Comparison of ENCODE assay signal across 22 cellular contexts in genomic region chr15:45425135-45425534, GRCh38. TPM values are rescaled to one million over a fixed set of nuclear protein-coding genes. Genes with fewer than 3 reads are reported as not detected.
DNase-seq lines count a peak whose midpoint lies in the region; ATAC-seq, FAIRE-seq and TF ChIP-seq lines count a peak whose summit lies in the region.
"Had no signal": no experiment of that assay in that cellular context is flagged by ENCODE, and none has a peak within 500 bp of the region (broad histone marks: within the 10 kb centered on the region; RNA-seq: fewer than 3 reads in every experiment).

No MANE protein-coding gene starts in this region.

- no peaks in the 10 kb centered on the region for H4K20me1 ChIP-seq in endothelial cell of umbilical vein (replicated peaks; ENCODE audit: control insufficient read depth, extremely low read depth, insufficient read depth, low read length)

- H3K27ac Mint-ChIP-seq in stimulated activated naive CD8-positive, alpha-beta T cell treated with anti-CD3 and anti-CD28 coated beads, Interleukin-15, amount 100 ng/mL, for 72 hours = no peak overlapping the region

- no peak overlapping the region for H2AFZ ChIP-seq in endothelial cell of umbilical vein (ENCODE audit: low read depth, low read length)

- H3K4me1 Mint-ChIP-seq in stimulated activated naive CD8-positive, alpha-beta T cell treated with anti-CD3 and anti-CD28 coated beads, Interleukin-15, amount 100 ng/mL, for 72 hours = peaks cover 3% of the 10 kb centered on the region
- H3K4me1 Mint-ChIP-seq: neural crest cell had no signal

- dilution Hi-C loops in endothelial cell of umbilical vein (cut with MboI; ENCODE audit: extremely low pct_ligation_motif_present, low sequenced_read_pairs) = no loop called here

- TF ChIP-seq CTCF in endothelial cell of umbilical vein (IDR thresholded peaks at IDR 0.05; ENCODE audit: extremely low read depth in 1 of 2, insufficient read depth in 1 of 2, low read depth in 1 of 2, low read length in 2 of 2) = no peak

- H3K9me3 ChIP-seq in endothelial cell of umbilical vein (replicated peaks; ENCODE audit: control insufficient read depth, insufficient read depth, low read length) = no peaks in the 10 kb centered on the region
- H3K9me3 ChIP-seq: adrenal gland, BLaER1, prostate gland, testis had no signal

- no peak overlapping the region for H3K27ac ChIP-seq in endothelial cell of umbilical vein (ENCODE audit: insufficient read depth, low read depth, low read length)
- H3K27ac ChIP-seq: adrenal gland, BLaER1, prostate gland, testis had no signal

- intact Hi-C loops in endothelial cell of umbilical vein (cut with micrococcal nuclease) = no loop called here

- no peak overlapping the region for H3K4me3 ChIP-seq in endothelial cell of umbilical vein (replicated peaks in 1 of 3; ENCODE audit: insufficient read depth in 1 of 3, low read depth in 1 of 3, low read length in 3 of 3)
- H3K4me3 ChIP-seq: adrenal gland, BLaER1, prostate gland, testis had no signal

- no peaks in the 10 kb centered on the region for H3K4me1 ChIP-seq in endothelial cell of umbilical vein (ENCODE audit: control insufficient read depth, extremely low read depth, insufficient read depth, low read length)
- H3K4me1 ChIP-seq: prostate gland, testis had no signal

- no peaks in the 10 kb centered on the region for H3K27me3 ChIP-seq in endothelial cell of umbilical vein (ENCODE audit: control insufficient read depth in 2 of 2, insufficient read depth in 2 of 2, low read length in 2 of 2)
- H3K27me3 ChIP-seq: adrenal gland, BLaER1, testis had no signal

- no peak overlapping the region for H3K4me3 Mint-ChIP-seq in stimulated activated naive CD8-positive, alpha-beta T cell treated with anti-CD3 and anti-CD28 coated beads, Interleukin-15, amount 100 ng/mL, for 72 hours
- H3K4me3 Mint-ChIP-seq: neural crest cell had no signal

- H3K9me1 ChIP-seq in endothelial cell of umbilical vein (replicated peaks; ENCODE audit: control insufficient read depth, extremely low read depth, insufficient read depth, low read length) = no peaks in the 10 kb centered on the region

- no peak overlapping the region for H3K4me2 ChIP-seq in endothelial cell of umbilical vein (ENCODE audit: insufficient read depth, low read length)
- H3K4me2 ChIP-seq: BLaER1 had no signal

- H3K9ac ChIP-seq in endothelial cell of umbilical vein (replicated peaks; ENCODE audit: extremely low read depth, insufficient read depth, low read length) = no peak overlapping the region
- H3K9ac ChIP-seq: BLaER1 had no signal

- peaks cover 4% of the 10 kb centered on the region for H3K27me3 Mint-ChIP-seq in stimulated activated naive CD8-positive, alpha-beta T cell treated with anti-CD3 and anti-CD28 coated beads, Interleukin-15, amount 100 ng/mL, for 72 hours

- TF ChIP-seq POLR2A in endothelial cell of umbilical vein (IDR thresholded peaks at IDR 0.05; ENCODE audit: low read depth, low read length) = no peak

- H3K36me3 ChIP-seq in endothelial cell of umbilical vein (ENCODE audit: control insufficient read depth in 2 of 2, extremely low read depth in 1 of 2, insufficient read depth in 2 of 2, low read length in 2 of 2) = peaks cover 2 to 6% of the 10 kb centered on the region in 2 experiments
- H3K36me3 ChIP-seq: prostate gland had no signal

- H3K9me3 Mint-ChIP-seq in stimulated activated naive CD8-positive, alpha-beta T cell treated with anti-CD3 and anti-CD28 coated beads, Interleukin-15, amount 100 ng/mL, for 72 hours = no peaks in the 10 kb centered on the region
- H3K9me3 Mint-ChIP-seq: neural crest cell had no signal

- peak; percentile 21 for DNase-seq in GM03348 (ENCODE audit: low spot score)
- DNase-seq in RCC 7860 (ENCODE audit: low spot score) = peak; percentile 54
- DNase-seq in endothelial cell of umbilical vein (ENCODE audit: low read depth, low spot score) = peak; percentile 19
- DNase-seq in renal cortical epithelial cell (ENCODE audit: low read depth) = peak; percentile 83
- DNase-seq in stimulated activated naive CD8-positive, alpha-beta T cell treated with anti-CD3 and anti-CD28 coated beads, Interleukin-15, amount 100 ng/mL, for 72 hours = no peak
- no peak for DNase-seq in NCI-H345 treated with DMSO at 0.1 percent for 48 hours (lab: John Stamatoyannopoulos, UW; ENCODE audit: unreplicated experiment)
- no peak for DNase-seq in NCI-H1417 treated with DMSO at 0.1 percent for 48 hours (lab: John Stamatoyannopoulos, UW)
- DNase-seq: activated CD4-positive, alpha-beta T cell treated with anti-CD3 and anti-CD28 coated beads for 1 hour; adrenal gland; cerebellar nuclear complex; DMS 273 treated with DMSO at 0.1 percent for 48 hours; effector memory CD4-positive, alpha-beta T cell; hypothalamus; midbrain; NCI-H2029 treated with DMSO at 0.1 percent for 48 hours; NCI-H510A treated with DMSO at 0.1 percent for 48 hours; SIG-M5; testis had no signal

- no TSS peak for BruUV-seq in endothelial cell of umbilical vein (replicated peaks; lab: Mats Ljungman, UMichigan)

- CTCF ChIA-PET in endothelial cell of umbilical vein (lab: Charles Lee) = interaction anchor here (1.3 to 1.5 kb wide), 3 partner anchors 33 to 262 kb away, joined by 3 to 4 read pairs (median 4); no protein-coding TSS in a partner anchor

- ATAC-seq in stimulated activated naive CD8-positive, alpha-beta T cell treated with anti-CD3 and anti-CD28 coated beads, Interleukin-15, amount 100 ng/mL, for 72 hours = no peak

- POLR2A ChIA-PET in endothelial cell of umbilical vein (lab: Charles Lee) = no interaction called here

- FAIRE-seq in RCC 7860 (lab: Jason Lieb, UNC) (peak; percentile 37), endothelial cell of umbilical vein (lab: Jason Lieb, UNC) (no peak)
- FAIRE-seq: HepG2 had no signal

- no peaks in the 10 kb centered on the region for H3K79me2 ChIP-seq in endothelial cell of umbilical vein (ENCODE audit: control insufficient read depth, insufficient read depth, low read length)

TF ChIP-seq in endothelial cell of umbilical vein, 7 proteins besides CTCF, POLR2A, EP300 and RAD21:
- TF ChIP-seq FOS (IDR thresholded peaks at IDR 0.05; ENCODE audit: borderline replicate concordance, insufficient read depth, low read length) (peak; percentile 37), POLR2AphosphoS5 (IDR thresholded peaks at IDR 0.05; ENCODE audit: insufficient read depth, low read depth, low read length) (no peak), EZH2 (IDR thresholded peaks at IDR 0.05; ENCODE audit: borderline replicate concordance, low read depth, low read length, severe bottlenecking) (no peak)

RNA-seq across cellular contexts. Expression of gene GATM, which starts 46.8 kb away (rescaled TPM):
- total RNA-seq in endothelial cell of umbilical vein (0.48 and 0.60 TPM in 2 replicates), renal cortical epithelial cell (1.3 and 6.1 TPM in 2 replicates)
- 0.16 and 0.21 TPM in 2 replicates for polyA plus RNA-seq in endothelial cell of umbilical vein
- 0.23 and 0.45 TPM in 2 replicates for polyA plus RNA-seq in endothelial cell of umbilical vein (2011; cell fraction: cytosol; rRNA removed)
- 0.34 and 0.43 TPM in 2 replicates for polyA plus RNA-seq in endothelial cell of umbilical vein (2011; cell fraction: nucleus; rRNA removed)
- 0.07 TPM in 1 of 2 replicates, not detected in the other for polyA plus RNA-seq in endothelial cell of umbilical vein (2012)
- polyA minus RNA-seq in endothelial cell of umbilical vein = 0.51 and 1.4 TPM in 2 replicates
- not detected for polyA minus RNA-seq in endothelial cell of umbilical vein (2011; cell fraction: cytosol; rRNA and poly(A)+ RNA removed)
- 0.38 and 0.91 TPM in 2 replicates for polyA minus RNA-seq in endothelial cell of umbilical vein (2011; cell fraction: nucleus; rRNA and poly(A)+ RNA removed)

Comparison
In these comparisons a context has a peak if more than half of its experiments do, and no peak if none do; other contexts are left out.
1. DNase-seq: peak in GM03348 (single experiment), RCC 7860 (single experiment), endothelial cell of umbilical vein (single experiment) and renal cortical epithelial cell (single experiment); none in stimulated activated naive CD8-positive, alpha-beta T cell treated with anti-CD3 and anti-CD28 coated beads, Interleukin-15, amount 100 ng/mL, for 72 hours (0 of 2), NCI-H345 treated with DMSO at 0.1 percent for 48 hours (single experiment) and NCI-H1417 treated with DMSO at 0.1 percent for 48 hours (single experiment).